ENCODE assay signal across 8 cellular contexts in genomic region chr3:131526801-131527347, GRCh38. TPM values are rescaled to one million over a fixed set of nuclear protein-coding genes. Genes with fewer than 3 reads are reported as not detected.
DNase-seq lines count a peak whose midpoint lies in the region; ATAC-seq, FAIRE-seq and TF ChIP-seq lines count a peak whose summit lies in the region.

No MANE protein-coding gene starts in this region.

- DNase-seq in natural killer cell treated with Interleukin-12 subunit alpha and Interleukin-12 subunit beta and Interleukin-15 and Interleukin-18, amount 100 ng/mL, for 72 hours (ENCODE audit: low spot score) = no peak
- DNase-seq in natural killer cell (no peak), K562 (ENCODE audit: extremely low read depth in 1 of 4, low spot score in 3 of 4) (peak; percentile 34 to 70 (median 46)), keratinocyte (ENCODE audit: low read depth, low spot score) (no peak), DMS 273 (lab: John Stamatoyannopoulos, UW; ENCODE audit: unreplicated experiment) (no peak), NCI-H2081 treated with DMSO at 0.1 percent for 48 hours (lab: John Stamatoyannopoulos, UW) (no peak)
- no peak for DNase-seq in activated CD4-positive, CD25-positive, alpha-beta regulatory T cell treated with anti-CD3 and anti-CD28 coated beads, Interleukin-2, amount 50 U/mL, for 72 hours

- no peaks in the 10 kb centered on the region for H3K79me2 ChIP-seq in K562 (ENCODE audit: control insufficient read depth, insufficient read depth, low read length)
- no peaks in the 10 kb centered on the region for H3K79me2 ChIP-seq in keratinocyte (ENCODE audit: control insufficient read depth, insufficient read depth, low read length)

- H3K27ac Mint-ChIP-seq in natural killer cell treated with Interleukin-12 subunit alpha and Interleukin-12 subunit beta and Interleukin-15 and Interleukin-18, amount 100 ng/mL, for 72 hours = no peak overlapping the region
- no peak overlapping the region for H3K27ac Mint-ChIP-seq in natural killer cell

- BruUV-seq in K562 (replicated peaks; lab: Mats Ljungman, UMichigan) = no TSS peak

- H3K4me1 ChIP-seq in K562 (replicated peaks in 1 of 2; ENCODE audit: control insufficient read depth in 2 of 2, insufficient read depth in 2 of 2, low read length in 2 of 2) = peaks cover 0 to 11% of the 10 kb centered on the region in 2 experiments; a peak in 2 of 5 replicates
- H3K4me1 ChIP-seq in keratinocyte (ENCODE audit: control insufficient read depth, extremely low read depth, insufficient read depth, low read length) = no peaks in the 10 kb centered on the region
- peaks cover 0 to 9% (median 8%) of the 10 kb centered on the region in 5 donors for H3K4me1 ChIP-seq in subcutaneous abdominal adipose tissue (ENCODE audit: control insufficient read depth in 5 of 5, insufficient read depth in 5 of 5, low read length in 5 of 5)

- intact Hi-C loops in natural killer cell (cut with micrococcal nuclease) = no loop called here
- intact Hi-C loops in K562 (cut with micrococcal nuclease) = no loop called here

- H3K9me3 ChIP-seq in K562 (replicated peaks; ENCODE audit: control insufficient read depth, insufficient read depth, low read depth, low read length) (no peaks in the 10 kb centered on the region), keratinocyte (ENCODE audit: control insufficient read depth, low read depth, low read length) (no peaks in the 10 kb centered on the region), subcutaneous abdominal adipose tissue (ENCODE audit: control insufficient read depth in 5 of 5, low read length in 5 of 5) (no peaks in the 10 kb centered on the region)

- H3K9me1 ChIP-seq in K562 (ENCODE audit: control insufficient read depth, insufficient read depth, low read length) (no peaks in the 10 kb centered on the region), keratinocyte (ENCODE audit: control insufficient read depth, extremely low read depth, insufficient read depth, low read length) (no peaks in the 10 kb centered on the region)

- H4K20me1 ChIP-seq in K562 (replicated peaks; ENCODE audit: control insufficient read depth, insufficient read depth, low read length) (no peaks in the 10 kb centered on the region), keratinocyte (ENCODE audit: control insufficient read depth, extremely low read depth, insufficient read depth, low read length) (no peaks in the 10 kb centered on the region)

- TF ChIP-seq RAD21 in K562 (CRISPR knock-in tag; conservative IDR thresholded peaks at IDR 0.05 in 1 of 2, IDR thresholded peaks at IDR 0.05 in 1 of 2) = peak in 1 of 2 experiments; percentile 40; a peak in 2 of 4 replicates

- H3K9ac ChIP-seq in K562 (ENCODE audit: insufficient read depth in 1 of 2, low read depth in 2 of 2, low read length in 2 of 2) (peak overlapping the region; percentile 26 to 84; a peak in 3 of 4 replicates), keratinocyte (ENCODE audit: control insufficient read depth, extremely low read depth, insufficient read depth, low read length) (no peak overlapping the region), subcutaneous abdominal adipose tissue (ENCODE audit: low read length in 5 of 5) (peak overlapping the region in 4 of 5 donors; percentile 48 to 68 (median 62))

- peaks cover 29 to 39% of the 10 kb centered on the region in 2 donors for H3K27me3 Mint-ChIP-seq in natural killer cell treated with Interleukin-12 subunit alpha and Interleukin-12 subunit beta and Interleukin-15 and Interleukin-18, amount 100 ng/mL, for 72 hours
- H3K27me3 Mint-ChIP-seq in natural killer cell (ENCODE audit: low read depth in 2 of 2) = peaks cover 27 to 36% of the 10 kb centered on the region in 2 donors

- no peak overlapping the region for H3K4me3 Mint-ChIP-seq in natural killer cell treated with Interleukin-12 subunit alpha and Interleukin-12 subunit beta and Interleukin-15 and Interleukin-18, amount 100 ng/mL, for 72 hours
- no peak overlapping the region for H3K4me3 Mint-ChIP-seq in natural killer cell

- no peaks in the 10 kb centered on the region for H3K36me3 Mint-ChIP-seq in natural killer cell treated with Interleukin-12 subunit alpha and Interleukin-12 subunit beta and Interleukin-15 and Interleukin-18, amount 100 ng/mL, for 72 hours
- H3K36me3 Mint-ChIP-seq in natural killer cell = no peaks in the 10 kb centered on the region

- no peak for TF ChIP-seq POLR2A in K562 (conservative IDR thresholded peaks at IDR 0.05)

- H3K9me3 Mint-ChIP-seq in natural killer cell treated with Interleukin-12 subunit alpha and Interleukin-12 subunit beta and Interleukin-15 and Interleukin-18, amount 100 ng/mL, for 72 hours = no peaks in the 10 kb centered on the region
- H3K9me3 Mint-ChIP-seq in natural killer cell = no peaks in the 10 kb centered on the region

- POLR2A ChIA-PET in K562 (lab: Yijun Ruan, JAX) = interaction anchor here (0.6 kb wide), 1 partner anchor 374 kb away, joined by 3 read pairs; no protein-coding TSS in a partner anchor

- in situ Hi-C loops in K562 (cut with MboI) = no loop called here

- H2AFZ ChIP-seq in K562 (ENCODE audit: low read depth, low read length) (peak overlapping the region; percentile 92), keratinocyte (ENCODE audit: control insufficient read depth, low read length) (peak overlapping the region; percentile 49)

- H3K27me3 ChIP-seq in K562 (ENCODE audit: control insufficient read depth in 2 of 2, insufficient read depth in 2 of 2, low read length in 2 of 2) = no peaks in the 10 kb centered on the region; a peak in 1 of 5 replicates
- peaks cover 10% of the 10 kb centered on the region for H3K27me3 ChIP-seq in keratinocyte (ENCODE audit: control insufficient read depth, extremely low read depth, insufficient read depth, low read length)
- no peaks in the 10 kb centered on the region for H3K27me3 ChIP-seq in subcutaneous abdominal adipose tissue (ENCODE audit: control insufficient read depth in 5 of 5, insufficient read depth in 4 of 5, low read length in 5 of 5)

- H3K36me3 ChIP-seq in K562 (ENCODE audit: control insufficient read depth, insufficient read depth, low read length) (no peaks in the 10 kb centered on the region), keratinocyte (ENCODE audit: control insufficient read depth in 2 of 2, extremely low read depth in 1 of 2, insufficient read depth in 2 of 2, low read length in 2 of 2) (no peaks in the 10 kb centered on the region), subcutaneous abdominal adipose tissue (ENCODE audit: control insufficient read depth in 5 of 5, insufficient read depth in 5 of 5, low read length in 5 of 5) (no peaks in the 10 kb centered on the region)

- ATAC-seq in natural killer cell treated with Interleukin-12 subunit alpha and Interleukin-12 subunit beta and Interleukin-15 and Interleukin-18, amount 100 ng/mL, for 72 hours = peak; percentile 43 to 60
- ATAC-seq in natural killer cell (no peak), K562 (peak; percentile 100)

- no peak overlapping the region for H3K27ac ChIP-seq in K562 (ENCODE audit: extremely low read depth, low read depth, low read length)
- H3K27ac ChIP-seq in keratinocyte (ENCODE audit: control insufficient read depth, insufficient read depth, low read length) = no peak overlapping the region
- H3K27ac ChIP-seq in subcutaneous abdominal adipose tissue (ENCODE audit: low read depth, low read length) = no peak overlapping the region

- H3K4me3 ChIP-seq in K562 (peak overlapping the region; percentile 26), keratinocyte (ENCODE audit: control insufficient read depth in 2 of 3, extremely low read depth in 1 of 3, insufficient read depth in 2 of 3, low read depth in 1 of 3, low read length in 3 of 3) (peak overlapping the region in 1 of 3 experiments; percentile 21), subcutaneous abdominal adipose tissue (ENCODE audit: low read depth in 1 of 5, low read length in 5 of 5) (peak overlapping the region; percentile 60 to 74 (median 73))

- FAIRE-seq in K562 (lab: Jason Lieb, UNC) (peak; percentile 77), keratinocyte (lab: Jason Lieb, UNC) (no peak)

- H3K4me2 ChIP-seq in K562 (ENCODE audit: insufficient read depth, low read length) = peak overlapping the region; percentile 74
- peak overlapping the region; percentile 51 for H3K4me2 ChIP-seq in keratinocyte (ENCODE audit: control insufficient read depth, extremely low read depth, insufficient read depth, low read depth, low read length)

- TF ChIP-seq CTCF in natural killer cell (IDR thresholded peaks at IDR 0.05) (no peak), K562 (IDR thresholded peaks at IDR 0.05 in 2 of 3, conservative IDR thresholded peaks at IDR 0.05 in 1 of 3; ENCODE audit: insufficient read depth in 2 of 3, low read depth in 1 of 3, low read length in 3 of 3) (peak; percentile 51 to 58 (median 57); a peak in 5 of 6 replicates), keratinocyte (optimal IDR thresholded peaks at IDR 0.05 in 1 of 3, IDR thresholded peaks at IDR 0.05 in 1 of 3, conservative IDR thresholded peaks at IDR 0.05 in 1 of 3; ENCODE audit: extremely low read depth in 1 of 3, insufficient read depth in 2 of 3, low read length in 3 of 3) (peak in 2 of 3 experiments; percentile 46 to 73)

- dilution Hi-C loops in keratinocyte (cut with MboI; ENCODE audit: extremely low pct_ligation_motif_present, low sequenced_read_pairs) = no loop called here

- TF ChIP-seq EP300 in K562 (IDR thresholded peaks at IDR 0.05; ENCODE audit: low read length) = no peak

- CTCF ChIA-PET in K562 (lab: Yijun Ruan, JAX; ENCODE audit: low intra/inter-chr PET ratio) = no interaction called here

- H3K4me1 Mint-ChIP-seq in natural killer cell treated with Interleukin-12 subunit alpha and Interleukin-12 subunit beta and Interleukin-15 and Interleukin-18, amount 100 ng/mL, for 72 hours (ENCODE audit: low read depth in 2 of 2) = no peaks in the 10 kb centered on the region
- H3K4me1 Mint-ChIP-seq in natural killer cell = no peaks in the 10 kb centered on the region

- 24% methylated on average over 16 of the region's 37 CpGs for WGBS in K562 (ENCODE audit: insufficient coverage, low coverage, missing lambda C conversion rate)

RNA-seq across cellular contexts. Expression of gene MRPL3, which starts 24.1 kb away (rescaled TPM):
- total RNA-seq in natural killer cell treated with Interleukin-12 subunit alpha and Interleukin-12 subunit beta and Interleukin-15 and Interleukin-18, amount 100 ng/mL, for 72 hours = 100 to 1,000 TPM; 106 to 133 TPM
- total RNA-seq in natural killer cell (10 to 100 TPM; 25.9 to 42.2 (median 29.7) TPM), K562 (2014; rRNA removed) (190 and 234 TPM in 2 replicates), K562 (2014; rRNA removed; fragmentation: Illumina TruSeq; extraction: Trizol) (190 and 199 TPM in 2 replicates), K562 (2015; rRNA removed; fragmentation: Illumina TruSeq; extraction: Trizol) (194 and 205 TPM in 2 replicates), K562 (2021) (126 and 134 TPM in 2 replicates)
- 46.8 and 74.7 TPM in 2 replicates for total RNA-seq in K562 (2011; cell fraction: chromatin; rRNA removed; ENCODE audit: low replicate concordance)
- 47.5 and 48.3 TPM in 2 replicates for total RNA-seq in K562 (2011; cell fraction: nucleolus; rRNA removed)
- total RNA-seq in K562 (2011; cell fraction: nucleoplasm; rRNA removed) = 66.1 and 118 TPM in 2 replicates
- polyA plus RNA-seq in K562 (2011; rRNA removed) (192 and 260 TPM in 2 replicates), K562 (2014; fragmentation: Illumina TruSeq; extraction: Trizol) (213 and 340 TPM in 2 replicates), K562 (2014; fragmentation: Nextera tagmentation; extraction: Ambion mirVana) (10 to 100 TPM; 81.7 to 85.0 TPM), K562 (2014; rRNA removed) (156 and 173 TPM in 2 replicates), keratinocyte (122 to 228 TPM (median 124 TPM) in 3 replicates)
- 96.9 and 131 TPM in 2 replicates for polyA plus RNA-seq in K562 (2011; cell fraction: cytosol; rRNA removed)
- 65.0 and 82.6 TPM in 2 replicates for polyA plus RNA-seq in K562 (2011; cell fraction: nucleus; rRNA removed)
- 96.4 and 128 TPM in 2 replicates for polyA plus RNA-seq in K562 (2012)
- 229 and 246 TPM in 2 replicates for polyA minus RNA-seq in K562 (2011; rRNA and poly(A)+ RNA removed)
- 50.1 and 65.1 TPM in 2 replicates for polyA minus RNA-seq in K562 (2011; cell fraction: cytosol; rRNA and poly(A)+ RNA removed)
- polyA minus RNA-seq in K562 (2011; cell fraction: nucleus; rRNA and poly(A)+ RNA removed) = 84.7 and 117 TPM in 2 replicates
- polyA plus RNA-seq in keratinocyte (2011; ENCODE audit: low read depth) = 42.8 TPM
- 142 and 303 TPM in 2 replicates for polyA plus RNA-seq in keratinocyte (2011; cell fraction: cytosol; rRNA removed)
- polyA plus RNA-seq in keratinocyte (2011; cell fraction: nucleus; rRNA removed) = 116 and 135 TPM in 2 replicates
- polyA plus RNA-seq in keratinocyte (2012; ENCODE audit: low replicate concordance) = 54.8 and 92.0 TPM in 2 replicates
- 55.4 to 143 TPM (median 73.3 TPM) in 3 replicates for polyA minus RNA-seq in keratinocyte
- 66.8 TPM for polyA minus RNA-seq in keratinocyte (2011; cell fraction: cytosol; rRNA and poly(A)+ RNA removed)
- 40.8 and 46.4 TPM in 2 replicates for polyA minus RNA-seq in keratinocyte (2011; cell fraction: nucleus; rRNA and poly(A)+ RNA removed)

Comparison
In these comparisons a context has a peak if more than half of its experiments do, and no peak if none do; other contexts are left out.
1. ATAC-seq: peak in natural killer cell treated with Interleukin-12 subunit alpha and Interleukin-12 subunit beta and Interleukin-15 and Interleukin-18, amount 100 ng/mL, for 72 hours (2 of 2) and K562 (single experiment); none in natural killer cell (0 of 3).
2. DNase-seq: peak in K562 (4 of 4); none in natural killer cell treated with Interleukin-12 subunit alpha and Interleukin-12 subunit beta and Interleukin-15 and Interleukin-18, amount 100 ng/mL, for 72 hours (single experiment), natural killer cell (single experiment), keratinocyte (single experiment), DMS 273 (single experiment), activated CD4-positive, CD25-positive, alpha-beta regulatory T cell treated with anti-CD3 and anti-CD28 coated beads, Interleukin-2, amount 50 U/mL, for 72 hours (single experiment) and NCI-H2081 treated with DMSO at 0.1 percent for 48 hours (single experiment).